13 cellular contexts compared by ENCODE assay signal in genomic region chr7:96921231-96921630, GRCh38.
"Had no signal": no experiment of that assay in that cellular context is flagged by ENCODE, and none has a peak within 500 bp of the region (broad histone marks: within the 10 kb centered on the region; RNA-seq: fewer than 3 reads in every experiment).

No MANE protein-coding gene starts in this region.

- DNase-seq: activated CD4-positive, alpha-beta memory T cell treated with anti-CD3 and anti-CD28 coated beads, Interleukin-2, amount 10 ng/mL, durations not matched to agents 7 days and 5 days; activated CD4-positive, alpha-beta T cell treated with anti-CD3 and anti-CD28 coated beads for 1 hour; activated gamma-delta T cell treated with Interleukin-2 at 50 U/mL for 16 hours; activated naive CD8-positive, alpha-beta T cell treated with anti-CD3 and anti-CD28 coated beads for 36 hours; activated T-cell treated with anti-CD3 and anti-CD28 coated beads, Interleukin-2, amount 50 U/mL, for 48 hours; brain microvascular endothelial cell; dorsolateral prefrontal cortex; heart right ventricle; left ventricle myocardium inferior; mesendoderm; stimulated activated CD4-positive, alpha-beta T cell treated with anti-CD3 and anti-CD28 coated beads, Interleukin-2, amount 100 ng/mL, for 48 hours; T-helper 9 cell; testis had no signal

- H3K27me3 ChIP-seq: brain microvascular endothelial cell, testis had no signal

- H3K9me3 ChIP-seq: heart right ventricle, left ventricle myocardium inferior, testis had no signal

- H3K4me1 ChIP-seq: heart right ventricle, left ventricle myocardium inferior, testis had no signal

- ATAC-seq: heart right ventricle had no signal

- H3K27ac ChIP-seq: brain microvascular endothelial cell, dorsolateral prefrontal cortex, heart right ventricle, left ventricle myocardium inferior, testis had no signal

- H3K4me3 ChIP-seq: dorsolateral prefrontal cortex, heart right ventricle, left ventricle myocardium inferior, testis had no signal

- H3K36me3 ChIP-seq: brain microvascular endothelial cell, heart right ventricle, left ventricle myocardium inferior had no signal
